10 cellular contexts compared by ENCODE assay signal in genomic region chr2:120254178-120254577, GRCh38. TPM values are rescaled to one million over a fixed set of nuclear protein-coding genes. Genes with fewer than 3 reads are reported as not detected.
A peak's percentile ranks its signal among the peaks of the same experiment; 100 is the strongest.
DNase-seq lines count a peak whose midpoint lies in the region; ATAC-seq and TF ChIP-seq lines count a peak whose summit lies in the region.
"Had no signal": no experiment of that assay in that cellular context is flagged by ENCODE, and none has a peak within 500 bp of the region (broad histone marks: within the 10 kb centered on the region; RNA-seq: fewer than 3 reads in every experiment).

No MANE protein-coding gene starts in this region.

- DNase-seq in AG04450 (ENCODE audit: low read depth, low spot score) (no peak), colonic mucosa (no peak), natural killer cell (no peak), ureter (ENCODE audit: low spot score) (no peak), NCI-H1105 (lab: John Stamatoyannopoulos, UW) (no peak), anterior cingulate cortex (lab: John Stamatoyannopoulos, UW) (no peak)
- DNase-seq: effector CD8-positive, alpha-beta T cell; GDM1 had no signal

- H3K9me3 Mint-ChIP-seq in IgD-negative memory B cell: peaks cover 0 to 2% (median 0%) of the 10 kb centered on the region in 3 donors
- H3K9me3 Mint-ChIP-seq in natural killer cell: no peaks in the 10 kb centered on the region

- peaks cover 2% of the 10 kb centered on the region for H3K36me3 Mint-ChIP-seq in IgD-negative memory B cell
- H3K36me3 Mint-ChIP-seq in natural killer cell: no peaks in the 10 kb centered on the region

- H3K9ac ChIP-seq in colonic mucosa (ENCODE audit: low read depth in 2 of 2, low read length in 2 of 2): peak overlapping the region in 1 of 2 donors; percentile 87

- intact Hi-C loops in colonic mucosa (cut with DNase I) (loop anchor here (10.0 kb wide), 1 partner anchor 61 kb away; no protein-coding TSS in a partner anchor), natural killer cell (cut with micrococcal nuclease) (no loop called here)

- H3K27me3 Mint-ChIP-seq in IgD-negative memory B cell: peaks cover 1% of the 10 kb centered on the region
- H3K27me3 Mint-ChIP-seq in natural killer cell (ENCODE audit: low read depth in 2 of 2): peaks cover 0 to 5% of the 10 kb centered on the region in 2 donors

- H3K36me3 ChIP-seq in colonic mucosa: no peaks in the 10 kb centered on the region

- CTCF ChIA-PET in AG04450 (lab: Charles Lee): interaction anchor here (6.6 kb wide), 1 partner anchor 59 kb away, joined by 40 read pairs; no protein-coding TSS in a partner anchor

- ATAC-seq in natural killer cell (no peak), HG03025 (IDR thresholded peaks at IDR 0.05; ENCODE audit: low FRiP score, unreplicated experiment) (no peak)

- peak overlapping the region; percentile 95 to 99 (median 96) for H3K4me3 Mint-ChIP-seq in IgD-negative memory B cell
- peak overlapping the region; percentile 95 for H3K4me3 Mint-ChIP-seq in natural killer cell

- H3K27ac Mint-ChIP-seq in IgD-negative memory B cell (peak overlapping the region in 2 of 3 donors; percentile 69 to 95), natural killer cell (peak overlapping the region in 1 of 2 donors; percentile 96)

- POLR2A ChIA-PET in AG04450 (lab: Yijun Ruan, JAX): no interaction called here

- peaks cover 12% of the 10 kb centered on the region for H3K27me3 ChIP-seq in AG04450 (ENCODE audit: control insufficient read depth, insufficient read depth, low read length)
- no peaks in the 10 kb centered on the region for H3K27me3 ChIP-seq in colonic mucosa

- H3K4me3 ChIP-seq in AG04450 (ENCODE audit: low read depth, low read length): peak overlapping the region; percentile 90
- peak overlapping the region; percentile 83 for H3K4me3 ChIP-seq in colonic mucosa

- H3K9me3 ChIP-seq in AG04450 (ENCODE audit: control insufficient read depth, insufficient read depth, low read length) (peaks cover 4% of the 10 kb centered on the region), colonic mucosa (no peaks in the 10 kb centered on the region)

- peaks cover 38 to 52% (median 46%) of the 10 kb centered on the region in 3 donors for H3K4me1 Mint-ChIP-seq in IgD-negative memory B cell
- H3K4me1 Mint-ChIP-seq in natural killer cell: peaks cover 61 to 70% of the 10 kb centered on the region in 2 donors

- no peaks in the 10 kb centered on the region for H3K4me1 ChIP-seq in colonic mucosa

- no peak overlapping the region for H3K27ac ChIP-seq in AG04450 (ENCODE audit: low read depth, low read length)
- H3K27ac ChIP-seq in colonic mucosa: peak overlapping the region; percentile 91

- TF ChIP-seq CTCF in AG04450 (IDR thresholded peaks at IDR 0.05; ENCODE audit: low read depth, low read length) (no peak), colonic mucosa (IDR thresholded peaks at IDR 0.05) (no peak), natural killer cell (IDR thresholded peaks at IDR 0.05) (no peak)

RNA-seq across cellular contexts. Expression of gene RALB, which starts 1.5 kb away (rescaled TPM):
- 55.1 and 69.6 TPM in 2 replicates for polyA plus RNA-seq in AG04450 (2011; rRNA removed)
- polyA minus RNA-seq in AG04450 (2011; rRNA and poly(A)+ RNA removed): 28.8 and 42.0 TPM in 2 replicates
- polyA plus RNA-seq in IgD-negative memory B cell: 81.7 TPM
- total RNA-seq in colonic mucosa: 10 to 100 TPM; 71.8 to 93.4 TPM
- 10 to 100 TPM; 21.0 to 25.9 (median 25.4) TPM for total RNA-seq in natural killer cell
- total RNA-seq in ureter: 50.5 TPM

RNA-seq across cellular contexts. Expression of gene TMEM185B, which starts 31.0 kb away (rescaled TPM):
- polyA plus RNA-seq in AG04450 (2011; rRNA removed) (21.8 and 24.3 TPM in 2 replicates), IgD-negative memory B cell (29.1 TPM)
- polyA minus RNA-seq in AG04450 (2011; rRNA and poly(A)+ RNA removed): 11.6 and 12.3 TPM in 2 replicates
- total RNA-seq in colonic mucosa (10 to 100 TPM; 14.4 to 16.5 TPM), natural killer cell (10 to 100 TPM; 19.9 to 25.2 (median 19.9) TPM), ureter (35.9 TPM)
